Comparison of ENCODE assay signal across 8 cellular contexts in the genomic region with DNA sequence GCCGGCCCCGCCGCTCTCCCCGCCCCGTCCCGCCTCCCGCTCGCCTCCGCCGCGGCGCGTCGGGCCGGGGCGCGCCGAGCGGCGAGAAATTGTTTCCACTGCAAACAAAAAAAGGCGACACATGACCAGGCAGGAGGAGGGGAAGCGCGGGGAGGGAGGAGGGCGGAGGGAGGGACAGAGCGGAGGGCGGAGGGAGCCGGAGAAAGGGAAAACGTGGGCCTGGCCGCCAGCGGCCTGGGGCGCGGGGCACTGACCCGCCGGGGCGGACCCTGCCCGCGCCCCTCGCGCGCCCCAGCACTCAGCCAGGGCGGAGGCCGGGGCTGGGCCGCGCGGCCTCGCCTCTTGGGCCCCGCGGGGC.
DNase-seq lines count a peak whose midpoint lies in the region; ATAC-seq and TF ChIP-seq lines count a peak whose summit lies in the region.

TSS of gene FOXN3 (minus strand) at position 123 of the 358 bp plus-strand sequence. CDS start 4,757 bp downstream, outside the sequence.

- H3K27ac ChIP-seq in layer of hippocampus (ENCODE audit: low read depth, low read length), result peak within 1 kb of the TSS; percentile 83

- peak; percentile 73 for DNase-seq in AG09319 (ENCODE audit: extremely low read depth, low read depth)
- peak; percentile 86 for DNase-seq in NCI-H510A treated with DMSO at 0.1 percent for 48 hours (lab: John Stamatoyannopoulos, UW)
- DNase-seq in activated CD4-positive, alpha-beta T cell treated with anti-CD3 and anti-CD28 coated beads for 4 hours, result peak; percentile 88 to 89
- peak; percentile 93 for DNase-seq in choroid plexus epithelial cell (ENCODE audit: low read depth)
- DNase-seq in stimulated activated CD4-positive, alpha-beta T cell treated with anti-CD3 and anti-CD28 coated beads, Interleukin-1b, Interleukin-23, amount 100 ng/mL, for 24 hours (ENCODE audit: low read depth in 4 of 4, low spot score in 1 of 4), result peak; percentile 61 to 84 (median 76)

- peak within 1 kb of the TSS; percentile 80 for H3K4me3 ChIP-seq in choroid plexus epithelial cell (ENCODE audit: low read depth, low read length)

- ATAC-seq in GM19025 (IDR thresholded peaks at IDR 0.05; ENCODE audit: low read depth, unreplicated experiment), result peak; percentile 56
- peak; percentile 47 for ATAC-seq in HG03354 (IDR thresholded peaks at IDR 0.05; ENCODE audit: poor library complexity, severe bottlenecking, unreplicated experiment)

- TF ChIP-seq CTCF in AG09319 (IDR thresholded peaks at IDR 0.05; ENCODE audit: low read depth, low read length) (no peak), choroid plexus epithelial cell (conservative IDR thresholded peaks at IDR 0.05; ENCODE audit: low read depth, low read length) (no peak)

- no peaks in the 10 kb centered on the region for H3K27me3 ChIP-seq in layer of hippocampus (ENCODE audit: control insufficient read depth, insufficient read depth, low read length)

Comparison
In these comparisons a context has a peak if more than half of its experiments do, and no peak if none do; other contexts are left out.
1. Peak in every context shown above with its lines: DNase-seq, ATAC-seq, H3K4me3 ChIP-seq and H3K27ac ChIP-seq.